In the genomic region with DNA sequence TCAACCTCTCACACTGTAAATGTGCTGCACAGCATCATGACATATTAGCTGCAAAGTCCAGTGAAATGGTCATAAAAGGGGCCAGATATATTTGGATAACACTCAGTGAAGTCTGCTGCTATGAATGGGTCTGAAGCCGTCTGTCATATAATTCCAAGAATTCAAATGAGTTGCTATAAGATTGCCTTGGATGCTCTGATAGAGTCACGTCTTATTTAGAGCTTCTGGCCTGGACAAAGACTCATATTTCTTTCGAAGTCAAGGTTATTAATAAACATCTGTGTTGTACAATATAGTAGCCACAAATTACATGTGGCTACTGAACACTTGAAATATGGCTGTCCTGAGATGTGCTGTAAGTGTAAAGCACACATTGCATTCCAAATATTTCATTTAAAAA, we compare ENCODE assay signal across 20 cellular contexts. TPM values are rescaled to one million over a fixed set of nuclear protein-coding genes. Genes with fewer than 3 reads are reported as not detected.
"Had no signal": no experiment of that assay in that cellular context is flagged by ENCODE, and none has a peak within 500 bp of the region (broad histone marks: within the 10 kb centered on the region; RNA-seq: fewer than 3 reads in every experiment).

No MANE protein-coding gene starts in this region.

- DNase-seq: cortex of kidney had no signal

- H3K4me1 ChIP-seq: body of pancreas, foreskin keratinocyte had no signal

- H3K4me3 ChIP-seq: adrenal gland, body of pancreas, esophagus muscularis mucosa, gastrocnemius medialis had no signal

- H3K27ac Mint-ChIP-seq: activated CD8-positive, alpha-beta memory T cell treated with anti-CD3 and anti-CD28 coated beads, Interleukin-2, amount 10 ng/mL, durations not matched to agents 7 days and 5 days; activated CD8-positive, alpha-beta T cell treated with anti-CD3 and anti-CD28 coated beads, Interleukin-2, amount 10 ng/mL, durations not matched to agents 7 days and 5 days; activated naive CD4-positive, alpha-beta T cell treated with anti-CD3 and anti-CD28 coated beads for 36 hours; activated naive CD4-positive, alpha-beta T cell treated with anti-CD3 and anti-CD28 coated beads, Interleukin-2, amount 50 U/mL, for 24 hours; activated naive CD8-positive, alpha-beta T cell treated with anti-CD3 and anti-CD28 coated beads for 36 hours; activated naive CD8-positive, alpha-beta T cell treated with anti-CD3 and anti-CD28 coated beads, Interleukin-2, amount 50 U/mL, for 24 hours; activated T-helper 1 cell treated with anti-CD3 and anti-CD28 coated beads, Interleukin-12 subunit alpha, Interleukin-12 subunit beta, Interleukin-2, Interleukin-4 antibody, amounts not matched to agents 30 ng/mL and 10 ng/mL and 1 ng/mL, durations not matched to agents 14 hours and 24 hours and 36 hours; activated T-helper 2 cell treated with anti-CD3 and anti-CD28 coated beads, Interferon-gamma antibody, Interleukin-2, Interleukin-4, amounts not matched to agents 10 μg/mL and 5 μg/mL and 100 μg/mL, durations not matched to agents 14 hours and 24 hours and 36 hours; effector memory CD8-positive, alpha-beta T cell; WTC11 had no signal

- H3K36me3 ChIP-seq: adrenal gland had no signal

- H3K27me3 Mint-ChIP-seq: activated CD8-positive, alpha-beta memory T cell treated with anti-CD3 and anti-CD28 coated beads, Interleukin-2, amount 10 ng/mL, durations not matched to agents 7 days and 5 days; activated naive CD4-positive, alpha-beta T cell treated with anti-CD3 and anti-CD28 coated beads, Interleukin-2, amount 50 U/mL, for 24 hours; activated naive CD8-positive, alpha-beta T cell treated with anti-CD3 and anti-CD28 coated beads, Interleukin-2, amount 50 U/mL, for 24 hours had no signal

- ATAC-seq: activated naive CD8-positive, alpha-beta T cell treated with anti-CD3 and anti-CD28 coated beads, Interleukin-2, amount 50 U/mL, for 24 hours had no signal

- H3K27me3 ChIP-seq: adrenal gland, body of pancreas, esophagus muscularis mucosa, gastrocnemius medialis had no signal

- H3K4me3 Mint-ChIP-seq: activated CD8-positive, alpha-beta memory T cell treated with anti-CD3 and anti-CD28 coated beads, Interleukin-2, amount 10 ng/mL, durations not matched to agents 7 days and 5 days; activated CD8-positive, alpha-beta T cell treated with anti-CD3 and anti-CD28 coated beads, Interleukin-2, amount 10 ng/mL, durations not matched to agents 7 days and 5 days; activated naive CD4-positive, alpha-beta T cell treated with anti-CD3 and anti-CD28 coated beads for 36 hours; activated naive CD4-positive, alpha-beta T cell treated with anti-CD3 and anti-CD28 coated beads, Interleukin-2, amount 50 U/mL, for 24 hours; activated naive CD8-positive, alpha-beta T cell treated with anti-CD3 and anti-CD28 coated beads for 36 hours; activated naive CD8-positive, alpha-beta T cell treated with anti-CD3 and anti-CD28 coated beads, Interleukin-2, amount 50 U/mL, for 24 hours; activated T-helper 1 cell treated with anti-CD3 and anti-CD28 coated beads, Interleukin-12 subunit alpha, Interleukin-12 subunit beta, Interleukin-2, Interleukin-4 antibody, amounts not matched to agents 30 ng/mL and 10 ng/mL and 1 ng/mL, durations not matched to agents 14 hours and 24 hours and 36 hours; effector memory CD8-positive, alpha-beta T cell; WTC11 had no signal

- H3K36me3 Mint-ChIP-seq: activated CD8-positive, alpha-beta memory T cell treated with anti-CD3 and anti-CD28 coated beads, Interleukin-2, amount 10 ng/mL, durations not matched to agents 7 days and 5 days; activated naive CD4-positive, alpha-beta T cell treated with anti-CD3 and anti-CD28 coated beads, Interleukin-2, amount 50 U/mL, for 24 hours; activated naive CD8-positive, alpha-beta T cell treated with anti-CD3 and anti-CD28 coated beads for 36 hours had no signal

- H3K4me1 Mint-ChIP-seq: activated CD8-positive, alpha-beta memory T cell treated with anti-CD3 and anti-CD28 coated beads, Interleukin-2, amount 10 ng/mL, durations not matched to agents 7 days and 5 days; activated naive CD4-positive, alpha-beta T cell treated with anti-CD3 and anti-CD28 coated beads, Interleukin-2, amount 50 U/mL, for 24 hours; activated naive CD8-positive, alpha-beta T cell treated with anti-CD3 and anti-CD28 coated beads for 36 hours; activated naive CD8-positive, alpha-beta T cell treated with anti-CD3 and anti-CD28 coated beads, Interleukin-2, amount 50 U/mL, for 24 hours had no signal

- H3K9me3 ChIP-seq: adrenal gland, body of pancreas, esophagus muscularis mucosa, gastrocnemius medialis had no signal

- H3K9me3 Mint-ChIP-seq: activated naive CD4-positive, alpha-beta T cell treated with anti-CD3 and anti-CD28 coated beads for 36 hours; activated naive CD4-positive, alpha-beta T cell treated with anti-CD3 and anti-CD28 coated beads, Interleukin-2, amount 50 U/mL, for 24 hours; activated naive CD8-positive, alpha-beta T cell treated with anti-CD3 and anti-CD28 coated beads for 36 hours; activated naive CD8-positive, alpha-beta T cell treated with anti-CD3 and anti-CD28 coated beads, Interleukin-2, amount 50 U/mL, for 24 hours; activated T-helper 1 cell treated with anti-CD3 and anti-CD28 coated beads, Interleukin-12 subunit alpha, Interleukin-12 subunit beta, Interleukin-2, Interleukin-4 antibody, amounts not matched to agents 30 ng/mL and 10 ng/mL and 1 ng/mL, durations not matched to agents 14 hours and 24 hours and 36 hours; activated T-helper 2 cell treated with anti-CD3 and anti-CD28 coated beads, Interferon-gamma antibody, Interleukin-2, Interleukin-4, amounts not matched to agents 10 μg/mL and 5 μg/mL and 100 μg/mL, durations not matched to agents 14 hours and 24 hours and 36 hours; effector memory CD8-positive, alpha-beta T cell had no signal

- H3K27ac ChIP-seq: body of pancreas, esophagus muscularis mucosa, foreskin keratinocyte, VCaP had no signal

RNA-seq across cellular contexts. Expression of gene OVCH1, which starts 54.4 kb away (rescaled TPM):
- total RNA-seq: activated CD8-positive, alpha-beta memory T cell treated with anti-CD3 and anti-CD28 coated beads for 36 hours; activated CD8-positive, alpha-beta memory T cell treated with anti-CD3 and anti-CD28 coated beads, Interleukin-2, amount 10 ng/mL, durations not matched to agents 7 days and 5 days; activated CD8-positive, alpha-beta T cell treated with anti-CD3 and anti-CD28 coated beads, Interleukin-2, amount 10 ng/mL, durations not matched to agents 7 days and 5 days; activated naive CD4-positive, alpha-beta T cell treated with anti-CD3 and anti-CD28 coated beads for 36 hours; activated naive CD8-positive, alpha-beta T cell treated with anti-CD3 and anti-CD28 coated beads for 36 hours; activated T-helper 1 cell treated with anti-CD3 and anti-CD28 coated beads, Interleukin-12 subunit alpha, Interleukin-12 subunit beta, Interleukin-2, Interleukin-4 antibody, amounts not matched to agents 30 ng/mL and 10 ng/mL and 1 ng/mL, durations not matched to agents 14 hours and 24 hours and 36 hours; activated T-helper 2 cell treated with anti-CD3 and anti-CD28 coated beads, Interferon-gamma antibody, Interleukin-2, Interleukin-4, amounts not matched to agents 10 μg/mL and 5 μg/mL and 100 μg/mL, durations not matched to agents 14 hours and 24 hours and 36 hours; dermis blood vessel endothelial cell; foreskin keratinocyte; T-helper 1 cell treated with Interleukin-12 subunit alpha and Interleukin-12 subunit beta and Interleukin-4 antibody, amounts not matched to agents 30 ng/mL and 1 ng/mL, for 36 hours had no signal
- polyA plus RNA-seq: foreskin keratinocyte had no signal
